ENCODE assay signal across 10 cellular contexts in the genomic region with DNA sequence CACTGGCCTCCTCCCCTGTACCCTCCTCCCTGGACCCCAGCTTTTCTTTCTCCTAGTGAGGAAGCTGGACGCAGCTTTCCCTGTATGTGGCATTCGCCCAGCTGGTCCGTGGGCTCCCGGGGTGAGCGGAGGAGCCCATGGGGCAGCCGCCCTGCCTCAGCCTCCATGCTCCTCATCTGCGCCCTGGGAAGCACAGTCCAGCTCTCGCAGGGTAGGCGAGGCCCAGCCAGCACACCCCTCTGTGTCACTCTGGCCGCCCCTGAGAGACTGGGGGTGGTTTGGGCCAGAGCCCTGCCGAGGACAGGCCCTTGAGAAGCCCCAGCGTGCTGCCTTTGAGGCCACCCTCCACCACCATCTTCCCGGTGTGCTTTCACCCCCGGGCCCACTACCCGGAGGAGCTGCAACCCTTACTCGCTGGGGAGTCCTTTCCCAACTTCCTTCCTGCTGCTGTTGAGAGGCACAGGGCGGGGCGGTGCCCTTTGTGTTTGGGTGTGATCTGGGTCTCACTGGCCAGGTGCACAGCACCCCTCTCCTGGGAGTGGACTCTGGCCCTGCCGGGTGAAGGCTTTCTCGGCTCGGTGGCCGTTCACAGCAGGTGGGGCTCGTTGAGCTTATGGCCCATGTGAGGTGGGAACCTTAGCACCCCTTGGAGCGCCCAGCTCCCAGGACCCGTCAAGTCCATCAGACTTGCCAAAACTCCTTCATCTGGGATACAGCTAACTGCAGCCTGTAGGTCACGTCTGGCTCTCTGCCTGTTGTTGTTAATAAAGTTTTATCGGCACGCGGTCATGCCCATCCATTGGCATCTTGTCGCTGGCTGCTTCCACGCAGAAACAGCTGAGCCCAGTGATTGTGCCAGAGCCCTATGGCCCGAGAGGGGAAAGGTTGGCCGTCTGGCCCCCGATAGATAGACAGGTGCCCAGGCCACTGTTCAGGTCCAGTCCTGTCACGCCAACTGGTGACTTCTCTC. TPM values are rescaled to one million over a fixed set of nuclear protein-coding genes. Genes with fewer than 3 reads are reported as not detected.
DNase-seq lines count a peak whose midpoint lies in the region; ATAC-seq and TF ChIP-seq lines count a peak whose summit lies in the region.
"Had no signal": no experiment of that assay in that cellular context is flagged by ENCODE, and none has a peak within 500 bp of the region (broad histone marks: within the 10 kb centered on the region; RNA-seq: fewer than 3 reads in every experiment).

No MANE protein-coding gene starts in this region.

- no peaks in the 10 kb centered on the region for H3K9me3 Mint-ChIP-seq in activated CD4-positive, alpha-beta T cell treated with anti-CD3 and anti-CD28 coated beads, Interleukin-2, amount 10 ng/mL, durations not matched to agents 24 days and 14 days

- H3K27me3 ChIP-seq in Loucy (ENCODE audit: insufficient read depth, low read length, poor library complexity, severe bottlenecking) = no peaks in the 10 kb centered on the region
- H3K27me3 ChIP-seq in colonic mucosa = no peaks in the 10 kb centered on the region
- no peaks in the 10 kb centered on the region for H3K27me3 ChIP-seq in trophoblast cell (ENCODE audit: insufficient read depth, low read length)

- no peak overlapping the region for H3K18ac ChIP-seq in trophoblast cell (ENCODE audit: low read length)

- H3K9me3 ChIP-seq in Loucy (ENCODE audit: insufficient read depth, low read depth, low read length) (no peaks in the 10 kb centered on the region), colonic mucosa (no peaks in the 10 kb centered on the region), trophoblast cell (ENCODE audit: insufficient read depth, low read depth, low read length) (no peaks in the 10 kb centered on the region)

- H2BK120ac ChIP-seq in trophoblast cell (ENCODE audit: insufficient read depth, low read length, poor library complexity) = no peak overlapping the region

- H3K27ac ChIP-seq in colonic mucosa = peak overlapping the region; percentile 87
- H3K27ac ChIP-seq in trophoblast cell (ENCODE audit: low read depth, low read length) = no peak overlapping the region

- H3K27ac Mint-ChIP-seq in activated CD4-positive, alpha-beta T cell treated with anti-CD3 and anti-CD28 coated beads, Interleukin-2, amount 10 ng/mL, durations not matched to agents 24 days and 14 days = peak overlapping the region; percentile 78

- H3K4me2 ChIP-seq in Loucy (ENCODE audit: low read depth, low read length, poor library complexity, severe bottlenecking) (peak overlapping the region; percentile 100), trophoblast cell (ENCODE audit: low read length) (no peak overlapping the region)

- no peaks in the 10 kb centered on the region for H3K27me3 Mint-ChIP-seq in activated CD4-positive, alpha-beta T cell treated with anti-CD3 and anti-CD28 coated beads, Interleukin-2, amount 10 ng/mL, durations not matched to agents 24 days and 14 days

- H4K8ac ChIP-seq in trophoblast cell (ENCODE audit: low read depth, low read length) = no peak overlapping the region

- H3K4me3 ChIP-seq in Loucy (ENCODE audit: low read length, poor library complexity, severe bottlenecking) (peak overlapping the region; percentile 29), colonic mucosa (peak overlapping the region; percentile 15), trophoblast cell (ENCODE audit: low read depth, low read length) (no peak overlapping the region)

- intact Hi-C loops in activated CD4-positive, alpha-beta T cell treated with anti-CD3 and anti-CD28 coated beads, Interleukin-2, amount 10 ng/mL, durations not matched to agents 24 days and 14 days (cut with micrococcal nuclease) = loop anchor here (5.0 to 10.0 kb wide), 3 partner anchors 127 to 246 kb away; a partner anchor contains a TSS
- intact Hi-C loops in colonic mucosa (cut with DNase I) = no loop called here

- H3K79me2 ChIP-seq in Loucy (ENCODE audit: insufficient read depth, low read length) (peaks cover 68% of the 10 kb centered on the region), trophoblast cell (ENCODE audit: control insufficient read depth, insufficient read depth, low read length, poor library complexity) (peaks cover 16% of the 10 kb centered on the region)

- H2BK5ac ChIP-seq in trophoblast cell (ENCODE audit: low read depth, low read length, poor library complexity) = no peak overlapping the region

- H3K4me1 ChIP-seq in Loucy (ENCODE audit: insufficient read depth, low read length, poor library complexity, severe bottlenecking) (peaks cover 26% of the 10 kb centered on the region), colonic mucosa (peaks cover 30% of the 10 kb centered on the region), trophoblast cell (ENCODE audit: control insufficient read depth in 1 of 2, insufficient read depth in 2 of 2, low read length in 2 of 2) (peaks cover 11 to 15% of the 10 kb centered on the region in 2 experiments)

- H2AK5ac ChIP-seq in trophoblast cell (ENCODE audit: low read length) = no peak overlapping the region

- no CpG with 5 or more reads among the region's 35 CpGs for WGBS in trophoblast cell (ENCODE audit: extremely low coverage, insufficient coverage, insufficient read length)

- H3K36me3 ChIP-seq in Loucy (ENCODE audit: insufficient read depth, low read length) (no peaks in the 10 kb centered on the region; the same call in 1 of the 2 replicates), colonic mucosa (no peaks in the 10 kb centered on the region), trophoblast cell (ENCODE audit: control insufficient read depth in 1 of 2, insufficient read depth in 2 of 2, low read length in 2 of 2) (peaks cover 24 to 25% of the 10 kb centered on the region in 2 experiments)

- peak overlapping the region; percentile 44 for H3K4ac ChIP-seq in trophoblast cell (ENCODE audit: low read depth, low read length)

- no peak overlapping the region for H4K12ac ChIP-seq in trophoblast cell (ENCODE audit: low read depth, low read length)

- H3K14ac ChIP-seq in trophoblast cell (ENCODE audit: low read length) = no peak overlapping the region

- no peak overlapping the region for H4K91ac ChIP-seq in trophoblast cell (ENCODE audit: low read depth, low read length)

- H2BK12ac ChIP-seq in trophoblast cell (ENCODE audit: low read length) = no peak overlapping the region

- H3K4me3 Mint-ChIP-seq in activated CD4-positive, alpha-beta T cell treated with anti-CD3 and anti-CD28 coated beads, Interleukin-2, amount 10 ng/mL, durations not matched to agents 24 days and 14 days = peak overlapping the region; percentile 96

- peaks cover 38% of the 10 kb centered on the region for H3K36me3 Mint-ChIP-seq in activated CD4-positive, alpha-beta T cell treated with anti-CD3 and anti-CD28 coated beads, Interleukin-2, amount 10 ng/mL, durations not matched to agents 24 days and 14 days (ENCODE audit: low read depth)

- TF ChIP-seq CTCF in Loucy (conservative IDR thresholded peaks at IDR 0.05; ENCODE audit: low read length) (no peak), colonic mucosa (IDR thresholded peaks at IDR 0.05) (no peak)

- peaks cover 6% of the 10 kb centered on the region for H3K79me1 ChIP-seq in trophoblast cell (ENCODE audit: low read length)

- H3K9ac ChIP-seq in Loucy (ENCODE audit: low read depth, low read length, poor library complexity, severe bottlenecking) (peak overlapping the region; percentile 82), colonic mucosa (ENCODE audit: low read depth in 2 of 2, low read length in 2 of 2) (peak overlapping the region; percentile 54 to 94), trophoblast cell (ENCODE audit: low read length) (no peak overlapping the region)

- H3K4me1 Mint-ChIP-seq in activated CD4-positive, alpha-beta T cell treated with anti-CD3 and anti-CD28 coated beads, Interleukin-2, amount 10 ng/mL, durations not matched to agents 24 days and 14 days = peaks cover 32% of the 10 kb centered on the region

- H4K20me1 ChIP-seq in Loucy (ENCODE audit: insufficient read depth, low read length, poor library complexity, severe bottlenecking) = peaks cover 34% of the 10 kb centered on the region

- no peaks in the 10 kb centered on the region for H3F3A ChIP-seq in Loucy (ENCODE audit: low read depth)

- no peak for DNase-seq in activated CD4-positive, alpha-beta T cell treated with anti-CD3 and anti-CD28 coated beads, Interleukin-2, amount 10 ng/mL, durations not matched to agents 24 days and 14 days
- no peak for DNase-seq in activated CD4-positive, alpha-beta T cell treated with anti-CD3 and anti-CD28 coated beads for 4 hours
- peak; percentile 93 for DNase-seq in colonic mucosa
- DNase-seq in trophoblast cell = no peak
- DNase-seq in HuH-7.5 (ENCODE audit: low spot score) = no peak
- no peak for DNase-seq in NCI-H1105 treated with DMSO at 0.1 percent for 48 hours (lab: John Stamatoyannopoulos, UW)

- no peak for ATAC-seq in HG03439 (IDR thresholded peaks at IDR 0.05; ENCODE audit: unreplicated experiment)

- H3K23ac ChIP-seq in trophoblast cell (ENCODE audit: low read length) = no peak overlapping the region

- H3K9me2 ChIP-seq in Loucy (replicated peaks; ENCODE audit: low read depth, low read length) = no peaks in the 10 kb centered on the region

- no peak overlapping the region for H2AFZ ChIP-seq in Loucy (ENCODE audit: low read length)
- H2AFZ ChIP-seq in trophoblast cell (ENCODE audit: insufficient read depth, low read length, poor library complexity) = no peak overlapping the region

RNA-seq across cellular contexts. Expression of a gene that starts 3.2 kb away (rescaled TPM):
- total RNA-seq in activated CD4-positive, alpha-beta T cell treated with anti-CD3 and anti-CD28 coated beads, Interleukin-2, amount 10 ng/mL, durations not matched to agents 24 days and 14 days = 114 and 116 TPM in 2 replicates
- total RNA-seq in colonic mucosa = 100 to 1,000 TPM in 1 of 2 donors, 10 to 100 TPM in 1; 75.0 to 195 TPM
- 46.0 and 49.1 TPM in 2 replicates for polyA plus RNA-seq in trophoblast cell (2013)

RNA-seq across cellular contexts. Expression of a gene that starts 10.3 kb away (rescaled TPM):
- 41.8 and 43.7 TPM in 2 replicates for total RNA-seq in activated CD4-positive, alpha-beta T cell treated with anti-CD3 and anti-CD28 coated beads, Interleukin-2, amount 10 ng/mL, durations not matched to agents 24 days and 14 days
- 1 to 10 TPM in 1 of 2 donors, under 1 TPM in 1; 0.96 to 1.1 TPM for total RNA-seq in colonic mucosa
- polyA plus RNA-seq in trophoblast cell (2013) = not detected in 2 replicates
- polyA plus RNA-seq: AG04450 had no signal

RNA-seq across cellular contexts. Expression of a gene that starts 35.5 kb away (rescaled TPM):
- 0.12 and 0.19 TPM in 2 replicates for total RNA-seq in activated CD4-positive, alpha-beta T cell treated with anti-CD3 and anti-CD28 coated beads, Interleukin-2, amount 10 ng/mL, durations not matched to agents 24 days and 14 days
- total RNA-seq in colonic mucosa = under 1 TPM; 0.42 to 0.59 TPM
- 0.16 and 0.22 TPM in 2 replicates for polyA plus RNA-seq in trophoblast cell (2013)
- total RNA-seq: mesenteric fat pad had no signal
- polyA plus RNA-seq: AG04450 had no signal

RNA-seq across cellular contexts. Expression of a gene that starts 53.1 kb away (rescaled TPM):
- total RNA-seq in activated CD4-positive, alpha-beta T cell treated with anti-CD3 and anti-CD28 coated beads, Interleukin-2, amount 10 ng/mL, durations not matched to agents 24 days and 14 days = 134 and 135 TPM in 2 replicates
- total RNA-seq in colonic mucosa = 1 to 10 TPM; 1.6 to 6.6 TPM
- polyA plus RNA-seq in trophoblast cell (2013) = 0.03 TPM in 1 of 2 replicates, not detected in the other
- polyA plus RNA-seq: AG04450 had no signal

Comparison
In these comparisons a context has a peak if more than half of its experiments do, and no peak if none do; other contexts are left out.
1. RNA of a gene that starts 10.3 kb away (total RNA-seq): 41.8 to 43.7 TPM in activated CD4-positive, alpha-beta T cell treated with anti-CD3 and anti-CD28 coated beads, Interleukin-2, amount 10 ng/mL, durations not matched to agents 24 days and 14 days; 0.96 to 1.1 TPM in colonic mucosa; every median in the first group is over 10 times any median in the second.